9 cellular contexts compared by ENCODE assay signal in the genomic region with DNA sequence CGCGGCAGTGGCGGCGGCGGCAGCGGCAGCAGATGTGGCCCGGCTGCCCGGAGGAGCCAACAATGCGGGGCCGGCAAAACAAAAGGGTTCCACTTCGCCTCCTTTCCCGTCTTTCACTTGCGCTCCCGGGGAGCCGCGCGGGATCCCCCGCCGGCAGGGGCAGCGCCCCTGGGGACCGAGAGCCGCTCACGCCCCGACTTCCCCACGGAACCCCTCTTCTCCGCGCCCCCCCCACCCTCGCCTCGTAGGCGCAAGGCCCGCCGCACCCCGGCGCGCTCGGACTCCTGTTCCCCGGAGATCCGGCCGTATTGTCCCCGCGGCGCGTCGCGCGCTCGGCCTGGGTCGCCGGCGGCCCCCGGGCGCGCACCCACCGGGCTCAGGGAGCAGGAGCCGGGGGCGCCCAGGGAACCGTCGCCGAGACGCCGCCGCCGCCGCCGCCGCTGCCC. TPM values are rescaled to one million over a fixed set of nuclear protein-coding genes. Genes with fewer than 3 reads are reported as not detected.
DNase-seq lines count a peak whose midpoint lies in the region; ATAC-seq, FAIRE-seq and TF ChIP-seq lines count a peak whose summit lies in the region.
"Had no signal": no experiment of that assay in that cellular context is flagged by ENCODE, and none has a peak within 500 bp of the region (broad histone marks: within the 10 kb centered on the region; RNA-seq: fewer than 3 reads in every experiment).

No MANE protein-coding gene starts in this region.

- H3K9me3 ChIP-seq in A549, result no peaks in the 10 kb centered on the region
- H3K9me3 ChIP-seq in HCT116 (ENCODE audit: control insufficient read depth in 1 of 2, insufficient read depth in 1 of 2, low read depth in 1 of 2, low read length in 2 of 2), result no peaks in the 10 kb centered on the region

- H2AFZ ChIP-seq in HCT116 (ENCODE audit: low read depth, low read length, poor library complexity, severe bottlenecking), result no peak overlapping the region

- FAIRE-seq in A549 (lab: Jason Lieb, UNC), result no peak
- FAIRE-seq: GM18507 had no signal

- peaks cover 51% of the 10 kb centered on the region for H3K79me2 ChIP-seq in HCT116 (ENCODE audit: insufficient read depth, low read length)

- no peak for TF ChIP-seq POLR2A in A549 (IDR thresholded peaks at IDR 0.05; ENCODE audit: low read length)
- no peak for TF ChIP-seq POLR2A in HCT116 (IDR thresholded peaks at IDR 0.05; ENCODE audit: borderline replicate concordance, extremely low read depth, insufficient read depth, insufficient read length)
- no peak for TF ChIP-seq POLR2A in lower leg skin (IDR thresholded peaks at IDR 0.05)

- H3K27ac Mint-ChIP-seq in type B pancreatic cell, result peak overlapping the region; percentile 65

- TF ChIP-seq RAD21 in A549 (conservative IDR thresholded peaks at IDR 0.05 in 1 of 2, IDR thresholded peaks at IDR 0.05 in 1 of 2) (no peak), HCT116 (IDR thresholded peaks at IDR 0.05; ENCODE audit: low read depth) (no peak)

- H3K4me1 ChIP-seq in A549 (peaks cover 43% of the 10 kb centered on the region), HCT116 (ENCODE audit: control insufficient read depth in 1 of 2, insufficient read depth in 2 of 2, low read length in 2 of 2) (peaks cover 40 to 56% of the 10 kb centered on the region in 2 experiments)

- BruUV-seq in HCT116 (replicated peaks; lab: Mats Ljungman, UMichigan), result no TSS peak

- no peaks in the 10 kb centered on the region for H3K9me2 ChIP-seq in HCT116 (ENCODE audit: insufficient read depth)

- H3K27ac ChIP-seq in A549 (peak overlapping the region; percentile 94 to 99), HCT116 (ENCODE audit: low read depth, low read length) (peak overlapping the region; percentile 95)

- no peaks in the 10 kb centered on the region for H3K27me3 Mint-ChIP-seq in type B pancreatic cell

- TF ChIP-seq EP300 in A549 (IDR thresholded peaks at IDR 0.05), result no peak

- H3K36me3 ChIP-seq in HCT116 (ENCODE audit: control insufficient read depth in 1 of 2, insufficient read depth in 2 of 2, low read length in 2 of 2), result no peaks in the 10 kb centered on the region

- POLR2A ChIA-PET in A549 (lab: Yijun Ruan, JAX), result no interaction called here
- POLR2A ChIA-PET in HCT116 (lab: Charles Lee), result no interaction called here

- H3K9me3 Mint-ChIP-seq in type B pancreatic cell, result no peaks in the 10 kb centered on the region

- peak in 1 of 2 experiments; percentile 31 for DNase-seq in A549 (ENCODE audit: low read depth in 1 of 2, low spot score in 1 of 2)
- no peak for DNase-seq in HCT116 (ENCODE audit: low read depth, low spot score)
- peak in 1 of 2 donors; percentile 21 for DNase-seq in cardiac fibroblast (ENCODE audit: low read depth in 2 of 2)
- DNase-seq in lower leg skin (ENCODE audit: low spot score in 2 of 2), result peak in 1 of 2 donors; percentile 84
- peak; percentile 68 for DNase-seq in type B pancreatic cell (ENCODE audit: extremely low spot score, unreplicated experiment)
- no peak for DNase-seq in putamen (ENCODE audit: low spot score)

- CTCF ChIA-PET in A549 (lab: Yijun Ruan, JAX), result no interaction called here
- CTCF ChIA-PET in HCT116 (lab: Charles Lee), result no interaction called here

- no peaks in the 10 kb centered on the region for H3K27me3 ChIP-seq in HCT116 (ENCODE audit: insufficient read depth, low read length)

- 6% methylated on average over 10 of the region's 66 CpGs for WGBS in A549 (ENCODE audit: missing lambda C conversion rate)
- WGBS in lower leg skin, 2 donors, result 0 to 1% methylated on average over 30 to 46 of the region's 66 CpGs

- peak overlapping the region; percentile 89 for H3K4me3 Mint-ChIP-seq in type B pancreatic cell

- H3K9ac ChIP-seq in HCT116 (ENCODE audit: low read length), result peak overlapping the region; percentile 83

- peaks cover 6% of the 10 kb centered on the region; the same call in 1 of the 2 replicates for H4K20me1 ChIP-seq in HCT116 (ENCODE audit: insufficient read depth)

- peak overlapping the region; percentile 92 for H3K4me3 ChIP-seq in A549
- H3K4me3 ChIP-seq in HCT116 (replicated peaks in 1 of 2; ENCODE audit: low read depth in 1 of 2, low read length in 2 of 2), result peak overlapping the region; percentile 64 to 79
- H3K4me3 ChIP-seq in cardiac fibroblast (replicated peaks in 1 of 2; ENCODE audit: low read depth in 2 of 2, low read length in 2 of 2), result peak overlapping the region; percentile 57 to 70
- H3K4me3 ChIP-seq in lower leg skin (ENCODE audit: low read depth, poor library complexity, severe bottlenecking), result peak overlapping the region; percentile 85

- TF ChIP-seq CTCF in A549 (IDR thresholded peaks at IDR 0.05) (no peak), HCT116 (IDR thresholded peaks at IDR 0.05 in 2 of 3, conservative IDR thresholded peaks at IDR 0.05 in 1 of 3; ENCODE audit: borderline replicate concordance in 1 of 3, insufficient read depth in 1 of 3, low read depth in 2 of 3, low read length in 2 of 3) (no peak), cardiac fibroblast (IDR thresholded peaks at IDR 0.05; ENCODE audit: low read depth, low read length) (no peak), lower leg skin (IDR thresholded peaks at IDR 0.05) (no peak), type B pancreatic cell (conservative IDR thresholded peaks at IDR 0.05) (no peak)

- H3K4me2 ChIP-seq in A549, result peak overlapping the region; percentile 87
- peak overlapping the region; percentile 75 for H3K4me2 ChIP-seq in HCT116 (ENCODE audit: low read length)

- intact Hi-C loops in HCT116 (cut with micrococcal nuclease) (no loop called here), lower leg skin (cut with DNase I; ENCODE audit: low total_unique reads) (no loop called here)

- H3K4me1 Mint-ChIP-seq in type B pancreatic cell (ENCODE audit: unreplicated experiment), result peaks cover 34% of the 10 kb centered on the region

- RAD21 ChIA-PET in HCT116 (lab: Charles Lee; ENCODE audit: low non-redundant PET in 1 of 2, low total read pairs in 2 of 2, uncharacterized antibody in 2 of 2, unreplicated experiment in 2 of 2), result no interaction called here

- ATAC-seq in A549 (no peak), HCT116 (peak; percentile 0; the same call in 1 of the 2 replicates), GM18858 (IDR thresholded peaks at IDR 0.05; ENCODE audit: unreplicated experiment) (no peak), HG03439 (IDR thresholded peaks at IDR 0.05; ENCODE audit: unreplicated experiment) (no peak)

- H3K36me3 Mint-ChIP-seq in type B pancreatic cell, result no peaks in the 10 kb centered on the region

TF ChIP-seq in A549, 52 proteins besides CTCF, POLR2A, EP300 and RAD21:
- no peak for TF ChIP-seq REST (IDR thresholded peaks at IDR 0.05)
TF ChIP-seq in A549: peak in this region for 0.

TF ChIP-seq in HCT116, 20 proteins besides CTCF, POLR2A, EP300 and RAD21 (continues in another document):
- TF ChIP-seq ZFX (IDR thresholded peaks at IDR 0.05), result no peak
- TF ChIP-seq EZH2 (IDR thresholded peaks at IDR 0.05), result no peak
- no peak for TF ChIP-seq YY1 (IDR thresholded peaks at IDR 0.05; ENCODE audit: extremely low read depth, insufficient replicate concordance, low read depth, low read length)
- TF ChIP-seq CEBPB (IDR thresholded peaks at IDR 0.05; ENCODE audit: low read depth), result no peak
- TF ChIP-seq TCF7L2 (IDR thresholded peaks at IDR 0.05; ENCODE audit: borderline replicate concordance, extremely low read depth, insufficient read depth, insufficient read length), result no peak
- no peak for TF ChIP-seq JUND (IDR thresholded peaks at IDR 0.05)
- TF ChIP-seq ZBTB33 (IDR thresholded peaks at IDR 0.05; ENCODE audit: extremely low read depth, insufficient replicate concordance, low read length), result no peak
- TF ChIP-seq SIN3A (IDR thresholded peaks at IDR 0.05; ENCODE audit: low read depth), result no peak
- TF ChIP-seq ELF1 (IDR thresholded peaks at IDR 0.05; ENCODE audit: borderline replicate concordance, low read depth), result no peak
- no peak for TF ChIP-seq SP1 (IDR thresholded peaks at IDR 0.05; ENCODE audit: low read depth)

RNA-seq across cellular contexts. Expression of gene CTBP2, which starts 0.9 kb away (rescaled TPM):
- 77.2 and 78.9 TPM in 2 replicates for polyA plus RNA-seq in A549 (2011; rRNA removed)
- 117 and 122 TPM in 2 replicates for polyA plus RNA-seq in A549 (2012; cell fraction: cytosol; rRNA removed)
- 161 and 190 TPM in 2 replicates for polyA plus RNA-seq in A549 (2012; cell fraction: nucleus; rRNA removed)
- polyA plus RNA-seq in A549 (2017; fragmentation: RNase III; extraction: RNeasy Plus Mini Kit Qiagen cat#74134 plus additional on column Dnase treatment), result 74.9 to 82.4 TPM (median 77.0 TPM) in 3 replicates
- polyA minus RNA-seq in A549 (2011; rRNA and poly(A)+ RNA removed), result 146 and 154 TPM in 2 replicates
- total RNA-seq in HCT116 (2021; ENCODE audit: unreplicated experiment), result 144 TPM
- polyA plus RNA-seq in HCT116 (2012), result 136 and 187 TPM in 2 replicates
- 10 to 100 TPM; 30.3 to 39.5 (median 32.2) TPM for total RNA-seq in lower leg skin
- total RNA-seq in type B pancreatic cell (ENCODE audit: low replicate concordance), result 101 and 113 TPM in 2 replicates
